ENCODE assay signal across 2 cellular contexts in the genomic region with DNA sequence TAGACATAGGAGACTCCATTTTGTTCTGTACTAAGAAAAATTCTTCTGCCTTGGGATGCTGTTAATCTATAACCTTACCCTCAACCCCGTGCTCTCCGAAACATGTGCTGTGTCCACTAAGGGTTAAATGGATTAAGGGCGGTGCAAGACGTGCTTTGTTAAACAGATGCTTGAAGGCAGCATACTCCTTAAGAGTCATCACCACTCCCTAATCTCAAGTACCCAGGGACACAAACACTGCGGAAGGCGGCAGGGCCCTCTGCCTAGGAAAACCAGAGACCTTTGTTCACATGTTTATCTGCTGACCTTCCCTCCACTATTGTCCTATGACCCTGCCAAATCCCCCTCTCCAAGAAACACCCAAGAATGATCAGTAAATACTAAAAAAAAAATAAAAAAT. TPM values are rescaled to one million over a fixed set of nuclear protein-coding genes. Genes with fewer than 3 reads are reported as not detected.
"Had no signal": no experiment of that assay in that cellular context is flagged by ENCODE, and none has a peak within 500 bp of the region (broad histone marks: within the 10 kb centered on the region; RNA-seq: fewer than 3 reads in every experiment).

No MANE protein-coding gene starts in this region.

RNA-seq across cellular contexts. Expression of a gene that starts 43.2 kb away (rescaled TPM):
- total RNA-seq: activated CD8-positive, alpha-beta T cell treated with anti-CD3 and anti-CD28 coated beads, Interleukin-2, amount 10 ng/mL, durations not matched to agents 7 days and 5 days; T-helper 17 cell had no signal
